22 cellular contexts compared by ENCODE assay signal in the genomic region with DNA sequence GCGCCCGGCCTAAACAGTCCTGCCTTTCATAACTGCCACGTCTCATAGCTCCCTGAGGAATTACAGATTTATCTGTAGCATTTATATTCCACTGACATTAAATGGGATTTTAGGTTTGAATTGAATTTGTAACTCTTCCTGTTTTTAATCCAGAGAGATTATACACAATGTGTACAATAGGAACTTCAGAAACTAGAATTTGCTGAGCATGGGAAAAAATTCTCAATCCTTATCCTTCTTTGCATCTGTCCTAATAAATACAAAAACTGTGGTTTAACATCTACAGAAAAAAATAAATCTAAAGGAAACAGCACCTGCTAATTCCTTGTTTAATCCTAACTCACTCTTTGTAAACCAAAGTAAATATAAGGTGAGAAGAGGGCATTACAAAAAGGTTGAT. TPM values are rescaled to one million over a fixed set of nuclear protein-coding genes. Genes with fewer than 3 reads are reported as not detected.
DNase-seq lines count a peak whose midpoint lies in the region; ATAC-seq, FAIRE-seq and TF ChIP-seq lines count a peak whose summit lies in the region.
"Had no signal": no experiment of that assay in that cellular context is flagged by ENCODE, and none has a peak within 500 bp of the region (broad histone marks: within the 10 kb centered on the region; RNA-seq: fewer than 3 reads in every experiment).

No MANE protein-coding gene starts in this region.

- POLR2A ChIA-PET in HepG2 (lab: Yijun Ruan, JAX) = no interaction called here

- no peaks in the 10 kb centered on the region for H3K9me3 ChIP-seq in HepG2 (ENCODE audit: low read length)
- no peaks in the 10 kb centered on the region for H3K9me3 ChIP-seq in right lobe of liver
- H3K9me3 ChIP-seq in T-helper 17 cell (ENCODE audit: control insufficient read depth, low read length, poor library complexity, severe bottlenecking) = no peaks in the 10 kb centered on the region
- H3K9me3 ChIP-seq: BE2C, HAP-1 had no signal

- H3K27me3 ChIP-seq in HepG2 (ENCODE audit: control insufficient read depth in 1 of 2, insufficient read depth in 2 of 2, low read length in 2 of 2) (no peaks in the 10 kb centered on the region), right lobe of liver (no peaks in the 10 kb centered on the region)
- H3K27me3 ChIP-seq: BE2C had no signal

- no peak for TF ChIP-seq POLR2A in HepG2 (IDR thresholded peaks at IDR 0.05; ENCODE audit: insufficient read depth in 1 of 2, low read depth in 2 of 2, low read length in 2 of 2)
- TF ChIP-seq POLR2A in right lobe of liver (IDR thresholded peaks at IDR 0.05) = no peak

- DNase-seq in HepG2 (ENCODE audit: low spot score) (no peak), right lobe of liver (no peak), T-helper 17 cell (no peak), immature natural killer cell (no peak), type B pancreatic cell (ENCODE audit: extremely low spot score, unreplicated experiment) (no peak), T-helper 2 cell (no peak), NCI-H146 (lab: John Stamatoyannopoulos, UW) (no peak)
- DNase-seq in activated CD4-positive, alpha-beta T cell treated with anti-CD3 and anti-CD28 coated beads for 1 hour = no peak
- DNase-seq: BE2C, GM23248, NCI-H1105 treated with DMSO at 0.1 percent for 48 hours, NCI-H1694, NCI-H2081, NCI-H2171, NCI-H345, NCI-H524, NCI-H82 had no signal

- intact Hi-C loops in HepG2 (cut with micrococcal nuclease; ENCODE audit: unreplicated experiment) = no loop called here
- intact Hi-C loops in right lobe of liver (cut with DNase I) = no loop called here

- CTCF ChIA-PET in HepG2 (lab: Yijun Ruan, JAX; ENCODE audit: low intra/inter-chr PET ratio, low total read pairs) = no interaction called here

- TF ChIP-seq RAD21 in HepG2 (CRISPR knock-in tag; IDR thresholded peaks at IDR 0.05) = no peak

- H3K4me2 ChIP-seq in HepG2 (ENCODE audit: low read depth, low read length) = no peak overlapping the region
- H3K4me2 ChIP-seq: KMS-11 had no signal

- no peaks in the 10 kb centered on the region for H4K20me1 ChIP-seq in HepG2 (ENCODE audit: insufficient read depth, low read length)

- peak overlapping the region; percentile 96 for H3K27ac Mint-ChIP-seq in T-helper 17 cell
- H3K27ac Mint-ChIP-seq in immature natural killer cell = peak overlapping the region in 5 of 6 donors; percentile 37 to 97 (median 67)
- no peak overlapping the region for H3K27ac Mint-ChIP-seq in type B pancreatic cell

- BruUV-seq in HepG2 (replicated peaks; lab: Mats Ljungman, UMichigan) = no TSS peak

- H3K9ac ChIP-seq in HepG2 (ENCODE audit: insufficient read depth, low read depth, low read length) = no peak overlapping the region
- H3K9ac ChIP-seq: GM23248, KMS-11 had no signal

- FAIRE-seq in HepG2 (lab: Jason Lieb, UNC) = no peak
- FAIRE-seq: GM12891 had no signal

- WGBS in HepG2 (ENCODE audit: low lambda C conversion rate) = 91% methylated on average over 3 of the region's 3 CpGs
- 90% methylated on average over 3 of the region's 3 CpGs for WGBS in right lobe of liver (ENCODE audit: insufficient coverage, low coverage, low lambda C conversion rate, missing lambda C conversion rate)

- H3K27ac ChIP-seq in HepG2 (ENCODE audit: extremely low read length, insufficient read depth, low read length) = no peak overlapping the region
- no peak overlapping the region for H3K27ac ChIP-seq in right lobe of liver
- H3K27ac ChIP-seq: GM23248, HL-60, KMS-11 had no signal

- ATAC-seq in HepG2 (no peak), right lobe of liver (no peak), T-helper 17 cell (no peak)
- ATAC-seq: Panc1 had no signal

- H3K36me3 Mint-ChIP-seq in T-helper 17 cell (ENCODE audit: low read depth) = peaks cover 8% of the 10 kb centered on the region
- H3K36me3 Mint-ChIP-seq in immature natural killer cell = peaks cover 9 to 14% (median 12%) of the 10 kb centered on the region in 3 donors
- peaks cover 24% of the 10 kb centered on the region for H3K36me3 Mint-ChIP-seq in type B pancreatic cell

- H3K4me3 Mint-ChIP-seq in T-helper 17 cell = no peak overlapping the region
- no peak overlapping the region for H3K4me3 Mint-ChIP-seq in immature natural killer cell
- peak overlapping the region; percentile 11 for H3K4me3 Mint-ChIP-seq in type B pancreatic cell

- H2AFZ ChIP-seq in HepG2 (ENCODE audit: low read length) = no peak overlapping the region
- H2AFZ ChIP-seq: GM23248 had no signal

- H3K27me3 Mint-ChIP-seq in T-helper 17 cell (no peaks in the 10 kb centered on the region), immature natural killer cell (ENCODE audit: low read depth in 3 of 3) (peaks cover 8 to 13% (median 9%) of the 10 kb centered on the region in 3 donors), type B pancreatic cell (no peaks in the 10 kb centered on the region)

- H3K79me2 ChIP-seq in HepG2 (ENCODE audit: insufficient read depth, low read length) = no peaks in the 10 kb centered on the region

- TF ChIP-seq CTCF in HepG2 (CRISPR knock-in tag; IDR thresholded peaks at IDR 0.05) (no peak), right lobe of liver (IDR thresholded peaks at IDR 0.05) (no peak), type B pancreatic cell (conservative IDR thresholded peaks at IDR 0.05) (no peak)

- H3K4me3 ChIP-seq in HepG2 (replicated peaks in 1 of 3; ENCODE audit: insufficient read depth in 1 of 3, low read depth in 2 of 3, low read length in 3 of 3) = no peak overlapping the region
- H3K4me3 ChIP-seq in right lobe of liver = no peak overlapping the region
- H3K4me3 ChIP-seq: GM23248, HAP-1 had no signal

- H3K9me3 Mint-ChIP-seq in immature natural killer cell (no peaks in the 10 kb centered on the region), type B pancreatic cell (no peaks in the 10 kb centered on the region)

- H3K4me1 ChIP-seq in HepG2 (ENCODE audit: insufficient read depth, low read length) = peaks cover 20% of the 10 kb centered on the region
- H3K4me1 ChIP-seq in right lobe of liver = peaks cover 0 to 9% (median 0%) of the 10 kb centered on the region in 4 donors
- H3K4me1 ChIP-seq: BE2C had no signal

- in situ Hi-C loops in HepG2 (cut with HindIII; ENCODE audit: extremely low pct_ligation_motif_present, low pct_unique_long_range_greater_than_20kb) = loop anchor here (25.0 kb wide), 2 partner anchors 458 to 983 kb away; no protein-coding TSS in a partner anchor

- TF ChIP-seq EP300 in HepG2 (IDR thresholded peaks at IDR 0.05; ENCODE audit: low read depth in 2 of 2, low read length in 2 of 2) (no peak), HepG2 (CRISPR knock-in tag; IDR thresholded peaks at IDR 0.05; ENCODE audit: borderline replicate concordance) (no peak)

- H3K4me1 Mint-ChIP-seq in T-helper 17 cell (peaks cover 26% of the 10 kb centered on the region), immature natural killer cell (peaks cover 36% of the 10 kb centered on the region in 2 donors), type B pancreatic cell (ENCODE audit: unreplicated experiment) (peaks cover 32% of the 10 kb centered on the region)

- H3K36me3 ChIP-seq in HepG2 (replicated peaks in 1 of 2; ENCODE audit: control insufficient read depth in 1 of 2, insufficient read depth in 2 of 2, low read length in 2 of 2) (no peaks in the 10 kb centered on the region; a peak in 1 of 5 replicates), right lobe of liver (no peaks in the 10 kb centered on the region)
- H3K36me3 ChIP-seq: BE2C had no signal

RNA-seq across cellular contexts. Expression of a gene that starts 2.2 kb away (rescaled TPM):
- 2.2 and 2.4 TPM in 2 replicates for total RNA-seq in HepG2 (2016; rRNA removed; fragmentation: Illumina TruSeq; extraction: Trizol)
- 1.7 and 3.1 TPM in 2 replicates for total RNA-seq in HepG2 (2016; cell fraction: cytosol; rRNA removed; fragmentation: Illumina TruSeq; extraction: Trizol; ENCODE audit: low read depth)
- total RNA-seq in HepG2 (2016; cell fraction: insoluble cytoplasmic fraction; rRNA removed; fragmentation: Illumina TruSeq; extraction: Trizol) = 2.0 and 2.5 TPM in 2 replicates
- total RNA-seq in HepG2 (2016; cell fraction: membrane; rRNA removed; fragmentation: Illumina TruSeq; extraction: Trizol) = 1.8 and 2.9 TPM in 2 replicates
- 3.3 and 4.4 TPM in 2 replicates for total RNA-seq in HepG2 (2016; cell fraction: nucleus; rRNA removed; fragmentation: Illumina TruSeq; extraction: Trizol)
- 0.95 and 1.4 TPM in 2 replicates for polyA plus RNA-seq in HepG2 (2011; rRNA removed)
- polyA plus RNA-seq in HepG2 (2011; cell fraction: cytosol; rRNA removed) = 0.50 and 0.69 TPM in 2 replicates
- polyA plus RNA-seq in HepG2 (2011; cell fraction: nucleus; rRNA removed) = 0.72 and 1.5 TPM in 2 replicates
- 1.4 TPM in 2 replicates for polyA plus RNA-seq in HepG2 (2012)
- 0.18 and 0.33 TPM in 2 replicates for polyA plus RNA-seq in HepG2 (2016; cell fraction: cytosol; fragmentation: Illumina TruSeq; extraction: Trizol; ENCODE audit: low read depth)
- polyA plus RNA-seq in HepG2 (2016; cell fraction: insoluble cytoplasmic fraction; fragmentation: Illumina TruSeq; extraction: Trizol; ENCODE audit: low read depth) = 2.0 and 2.7 TPM in 2 replicates
- 0.45 and 0.68 TPM in 2 replicates for polyA plus RNA-seq in HepG2 (2016; cell fraction: membrane; fragmentation: Illumina TruSeq; extraction: Trizol; ENCODE audit: low read depth)
- 1.6 and 3.0 TPM in 2 replicates for polyA plus RNA-seq in HepG2 (2016; cell fraction: nucleus; fragmentation: Illumina TruSeq; extraction: Trizol; ENCODE audit: insufficient read depth, low read depth)
- 1.4 and 1.7 TPM in 2 replicates for polyA minus RNA-seq in HepG2 (2011; rRNA and poly(A)+ RNA removed; ENCODE audit: low replicate concordance)
- polyA minus RNA-seq in HepG2 (2011; cell fraction: cytosol; rRNA and poly(A)+ RNA removed) = 0.49 and 0.97 TPM in 2 replicates
- 5.6 and 8.6 TPM in 2 replicates for polyA minus RNA-seq in HepG2 (2011; cell fraction: nucleus; rRNA and poly(A)+ RNA removed)
- 1 to 10 TPM in 1 of 6 experiments, under 1 TPM in 5; 0.25 to 1.1 (median 0.88) TPM for total RNA-seq in right lobe of liver
- 1 to 10 TPM; 6.4 to 9.7 TPM for total RNA-seq in T-helper 17 cell
- under 1 TPM in 2 of 3 donors, not detected in 1; 0.41 to 0.47 TPM for polyA plus RNA-seq in immature natural killer cell
- 5.7 and 13.8 TPM in 2 replicates for total RNA-seq in type B pancreatic cell (ENCODE audit: low replicate concordance)

RNA-seq across cellular contexts. Expression of a gene that starts 2.2 kb away (rescaled TPM):
- total RNA-seq in HepG2 (2016; rRNA removed; fragmentation: Illumina TruSeq; extraction: Trizol) (7.9 and 10.5 TPM in 2 replicates), right lobe of liver (1 to 10 TPM; 3.0 to 4.6 (median 3.3) TPM), T-helper 17 cell (10 to 100 TPM; 24.3 to 24.4 TPM), type B pancreatic cell (ENCODE audit: low replicate concordance) (8.4 and 11.4 TPM in 2 replicates)
- 1.8 and 2.2 TPM in 2 replicates for total RNA-seq in HepG2 (2016; cell fraction: cytosol; rRNA removed; fragmentation: Illumina TruSeq; extraction: Trizol; ENCODE audit: low read depth)
- 8.1 and 10.2 TPM in 2 replicates for total RNA-seq in HepG2 (2016; cell fraction: insoluble cytoplasmic fraction; rRNA removed; fragmentation: Illumina TruSeq; extraction: Trizol)
- total RNA-seq in HepG2 (2016; cell fraction: membrane; rRNA removed; fragmentation: Illumina TruSeq; extraction: Trizol) = 4.4 TPM in 2 replicates
- total RNA-seq in HepG2 (2016; cell fraction: nucleus; rRNA removed; fragmentation: Illumina TruSeq; extraction: Trizol) = 13.7 and 13.8 TPM in 2 replicates
- polyA plus RNA-seq in HepG2 (2011; rRNA removed) (4.0 and 4.7 TPM in 2 replicates), immature natural killer cell (10 to 100 TPM; 15.9 to 28.6 (median 21.2) TPM)
- 2.1 and 3.6 TPM in 2 replicates for polyA plus RNA-seq in HepG2 (2011; cell fraction: cytosol; rRNA removed)
- polyA plus RNA-seq in HepG2 (2011; cell fraction: nucleus; rRNA removed) = 3.7 and 4.4 TPM in 2 replicates
- 2.9 and 4.1 TPM in 2 replicates for polyA plus RNA-seq in HepG2 (2012)
- 0.62 and 1.4 TPM in 2 replicates for polyA plus RNA-seq in HepG2 (2016; cell fraction: cytosol; fragmentation: Illumina TruSeq; extraction: Trizol; ENCODE audit: low read depth)
- 7.2 and 7.5 TPM in 2 replicates for polyA plus RNA-seq in HepG2 (2016; cell fraction: insoluble cytoplasmic fraction; fragmentation: Illumina TruSeq; extraction: Trizol; ENCODE audit: low read depth)
- 0.92 and 2.1 TPM in 2 replicates for polyA plus RNA-seq in HepG2 (2016; cell fraction: membrane; fragmentation: Illumina TruSeq; extraction: Trizol; ENCODE audit: low read depth)
- 5.3 and 5.6 TPM in 2 replicates for polyA plus RNA-seq in HepG2 (2016; cell fraction: nucleus; fragmentation: Illumina TruSeq; extraction: Trizol; ENCODE audit: insufficient read depth, low read depth)
- 10.8 and 15.6 TPM in 2 replicates for polyA minus RNA-seq in HepG2 (2011; rRNA and poly(A)+ RNA removed; ENCODE audit: low replicate concordance)
- 2.8 and 2.9 TPM in 2 replicates for polyA minus RNA-seq in HepG2 (2011; cell fraction: cytosol; rRNA and poly(A)+ RNA removed)
- 23.7 and 28.5 TPM in 2 replicates for polyA minus RNA-seq in HepG2 (2011; cell fraction: nucleus; rRNA and poly(A)+ RNA removed)
